22 cellular contexts compared by ENCODE assay signal in genomic region chr17:47287639-47288038, GRCh38.
"Had no signal": no experiment of that assay in that cellular context is flagged by ENCODE, and none has a peak within 500 bp of the region (broad histone marks: within the 10 kb centered on the region; RNA-seq: fewer than 3 reads in every experiment).

No MANE protein-coding gene starts in this region.

- H3K27ac ChIP-seq: breast epithelium, hepatocyte, prostate gland, upper lobe of right lung, WERI-Rb-1 had no signal

- ATAC-seq: activated CD8-positive, alpha-beta T cell treated with anti-CD3 and anti-CD28 coated beads, Interleukin-2, amount 10 ng/mL, durations not matched to agents 7 days and 5 days; activated naive CD4-positive, alpha-beta T cell treated with anti-CD3 and anti-CD28 coated beads, Interleukin-2, amount 50 U/mL, for 72 hours; esophagus mucosa; left lobe of liver; natural killer cell; stimulated activated naive CD8-positive, alpha-beta T cell treated with anti-CD3 and anti-CD28 coated beads, Interleukin-15, Interleukin-2, amounts not matched to agents 100 U/mL and 50 U/mL, for 24 hours; upper lobe of right lung had no signal

- DNase-seq: activated CD4-positive, alpha-beta T cell treated with anti-CD3 and anti-CD28 coated beads for 1 hour; activated CD4-positive, alpha-beta T cell treated with anti-CD3 and anti-CD28 coated beads, Interleukin-2, amount 50 U/mL, for 1 hour; activated CD8-positive, alpha-beta T cell treated with anti-CD3 and anti-CD28 coated beads, Interleukin-2, amount 10 ng/mL, durations not matched to agents 7 days and 5 days; activated gamma-delta T cell treated with Interleukin-2 at 50 U/mL for 16 hours; activated T-cell treated with anti-CD3 and anti-CD28 coated beads, Interleukin-2, amount 50 U/mL, for 1 hour; aorta; effector memory CD4-positive, alpha-beta T cell; glutamatergic neuron; immature natural killer cell; natural killer cell; stimulated activated CD4-positive, alpha-beta T cell treated with anti-CD3 and anti-CD28 coated beads, Interleukin-2, amount 100 ng/mL, for 48 hours; stimulated activated naive CD8-positive, alpha-beta T cell treated with anti-CD3 and anti-CD28 coated beads, Interleukin-15, Interleukin-2, amounts not matched to agents 100 U/mL and 50 U/mL, for 24 hours; upper lobe of right lung; WERI-Rb-1 had no signal

- H3K9me3 ChIP-seq: breast epithelium, prostate gland, upper lobe of right lung had no signal

- H3K4me3 Mint-ChIP-seq: activated CD8-positive, alpha-beta T cell treated with anti-CD3 and anti-CD28 coated beads, Interleukin-2, amount 10 ng/mL, durations not matched to agents 7 days and 5 days; central memory CD8-positive, alpha-beta T cell; immature natural killer cell; mesothelial cell of epicardium; natural killer cell had no signal

- H3K4me1 Mint-ChIP-seq: central memory CD8-positive, alpha-beta T cell; immature natural killer cell; mesothelial cell of epicardium; natural killer cell had no signal

- H3K27me3 Mint-ChIP-seq: central memory CD8-positive, alpha-beta T cell had no signal

- H3K9me3 Mint-ChIP-seq: activated naive CD4-positive, alpha-beta T cell treated with anti-CD3 and anti-CD28 coated beads, Interleukin-2, amount 50 U/mL, for 72 hours; central memory CD8-positive, alpha-beta T cell; immature natural killer cell; mesothelial cell of epicardium; natural killer cell had no signal

- H2AFZ ChIP-seq: hepatocyte had no signal

- H3K36me3 Mint-ChIP-seq: activated naive CD4-positive, alpha-beta T cell treated with anti-CD3 and anti-CD28 coated beads, Interleukin-2, amount 50 U/mL, for 72 hours; immature natural killer cell; mesothelial cell of epicardium; natural killer cell had no signal

- H3K27me3 ChIP-seq: breast epithelium, hepatocyte, upper lobe of right lung had no signal

- H3K27ac Mint-ChIP-seq: activated CD8-positive, alpha-beta T cell treated with anti-CD3 and anti-CD28 coated beads, Interleukin-2, amount 10 ng/mL, durations not matched to agents 7 days and 5 days; immature natural killer cell; mesothelial cell of epicardium; natural killer cell had no signal

- H3K4me2 ChIP-seq: hepatocyte had no signal

- H3K36me3 ChIP-seq: breast epithelium, prostate gland, upper lobe of right lung, WERI-Rb-1 had no signal

- H3K4me1 ChIP-seq: breast epithelium, upper lobe of right lung had no signal

- H3K4me3 ChIP-seq: breast epithelium, hepatocyte, prostate gland, upper lobe of right lung had no signal
